ENCODE assay signal across 7 cellular contexts in the genomic region with DNA sequence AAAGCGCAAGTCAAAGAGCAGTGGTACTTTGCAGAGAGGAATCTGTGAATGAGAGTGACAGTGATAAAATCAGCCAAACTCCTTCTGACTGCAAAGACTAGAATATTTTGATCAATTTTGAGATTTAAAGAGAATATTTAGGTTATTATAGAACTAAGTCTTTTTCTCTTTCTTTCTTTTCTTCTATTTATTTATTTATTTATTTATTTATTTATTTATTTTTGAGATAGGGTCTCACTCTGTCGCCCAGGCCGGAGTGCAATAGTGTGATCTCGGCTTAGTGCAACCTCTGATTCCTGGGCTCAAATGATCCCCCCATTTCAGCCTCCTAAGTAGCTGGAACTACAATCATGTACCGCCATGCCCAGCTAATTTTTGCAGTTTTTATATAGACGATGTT.
"Had no signal": no experiment of that assay in that cellular context is flagged by ENCODE, and none has a peak within 500 bp of the region (broad histone marks: within the 10 kb centered on the region; RNA-seq: fewer than 3 reads in every experiment).

No MANE protein-coding gene starts in this region.

- ATAC-seq: GM12878 had no signal

- H3K4me3 ChIP-seq: GM12878 had no signal

- FAIRE-seq: GM12878, GM12891, GM12892, GM18507, GM19239 had no signal

- DNase-seq: GDM1, GF-D8 had no signal
